Comparison of ENCODE assay signal across 1 cellular context in the genomic region with DNA sequence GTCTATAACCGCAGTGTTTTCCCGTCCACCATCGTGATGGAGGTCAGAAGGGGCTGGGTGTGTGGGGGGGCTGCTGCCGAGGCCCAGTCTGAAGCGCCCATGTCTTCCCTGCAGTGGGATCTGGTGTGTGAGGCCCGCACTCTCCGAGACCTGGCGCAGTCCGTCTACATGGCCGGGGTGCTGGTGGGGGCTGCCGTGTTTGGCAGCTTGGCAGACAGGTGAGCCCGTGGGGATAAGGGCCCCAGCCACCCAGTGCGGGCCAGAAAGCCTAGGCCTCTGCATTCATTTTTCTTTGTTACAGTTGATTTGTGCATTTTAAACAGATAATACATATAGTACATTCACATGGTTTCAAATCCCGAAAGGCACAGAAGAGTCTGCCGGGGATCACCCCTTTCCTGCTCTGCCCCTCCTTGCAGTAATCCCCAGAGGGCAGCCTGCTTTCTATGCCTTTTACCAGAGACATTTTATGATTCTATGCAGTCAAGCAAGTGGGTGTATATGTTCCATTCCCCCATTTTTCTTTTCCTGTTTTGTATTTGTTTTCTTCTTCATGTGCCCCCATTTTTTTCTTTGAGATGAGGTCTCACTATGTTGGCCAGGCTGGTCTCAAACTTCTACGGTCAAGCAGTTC.
TF ChIP-seq lines count a peak whose summit lies in the region.

No MANE protein-coding gene starts in this region.

TF ChIP-seq in WTC11, 78 proteins besides CTCF, POLR2A, EP300 and RAD21:
- TF ChIP-seq, protein P1, sequence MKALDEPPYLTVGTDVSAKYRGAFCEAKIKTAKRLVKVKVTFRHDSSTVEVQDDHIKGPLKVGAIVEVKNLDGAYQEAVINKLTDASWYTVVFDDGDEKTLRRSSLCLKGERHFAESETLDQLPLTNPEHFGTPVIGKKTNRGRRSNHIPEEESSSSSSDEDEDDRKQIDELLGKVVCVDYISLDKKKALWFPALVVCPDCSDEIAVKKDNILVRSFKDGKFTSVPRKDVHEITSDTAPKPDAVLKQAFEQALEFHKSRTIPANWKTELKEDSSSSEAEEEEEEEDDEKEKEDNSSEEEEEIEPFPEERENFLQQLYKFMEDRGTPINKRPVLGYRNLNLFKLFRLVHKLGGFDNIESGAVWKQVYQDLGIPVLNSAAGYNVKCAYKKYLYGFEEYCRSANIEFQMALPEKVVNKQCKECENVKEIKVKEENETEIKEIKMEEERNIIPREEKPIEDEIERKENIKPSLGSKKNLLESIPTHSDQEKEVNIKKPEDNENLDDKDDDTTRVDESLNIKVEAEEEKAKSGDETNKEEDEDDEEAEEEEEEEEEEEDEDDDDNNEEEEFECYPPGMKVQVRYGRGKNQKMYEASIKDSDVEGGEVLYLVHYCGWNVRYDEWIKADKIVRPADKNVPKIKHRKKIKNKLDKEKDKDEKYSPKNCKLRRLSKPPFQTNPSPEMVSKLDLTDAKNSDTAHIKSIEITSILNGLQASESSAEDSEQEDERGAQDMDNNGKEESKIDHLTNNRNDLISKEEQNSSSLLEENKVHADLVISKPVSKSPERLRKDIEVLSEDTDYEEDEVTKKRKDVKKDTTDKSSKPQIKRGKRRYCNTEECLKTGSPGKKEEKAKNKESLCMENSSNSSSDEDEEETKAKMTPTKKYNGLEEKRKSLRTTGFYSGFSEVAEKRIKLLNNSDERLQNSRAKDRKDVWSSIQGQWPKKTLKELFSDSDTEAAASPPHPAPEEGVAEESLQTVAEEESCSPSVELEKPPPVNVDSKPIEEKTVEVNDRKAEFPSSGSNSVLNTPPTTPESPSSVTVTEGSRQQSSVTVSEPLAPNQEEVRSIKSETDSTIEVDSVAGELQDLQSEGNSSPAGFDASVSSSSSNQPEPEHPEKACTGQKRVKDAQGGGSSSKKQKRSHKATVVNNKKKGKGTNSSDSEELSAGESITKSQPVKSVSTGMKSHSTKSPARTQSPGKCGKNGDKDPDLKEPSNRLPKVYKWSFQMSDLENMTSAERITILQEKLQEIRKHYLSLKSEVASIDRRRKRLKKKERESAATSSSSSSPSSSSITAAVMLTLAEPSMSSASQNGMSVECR (CRISPR knock-in tag; IDR thresholded peaks at IDR 0.05; ENCODE audit: borderline replicate concordance): no peak
- TF ChIP-seq RELA (CRISPR knock-in tag; IDR thresholded peaks at IDR 0.05; ENCODE audit: borderline replicate concordance): 0 out of 2 replicates have a peak, but pooled peaks have one; percentile 5
- 0 out of 2 replicates have a peak, but pooled peaks have one; percentile 55 for TF ChIP-seq ZNF121 (CRISPR knock-in tag; IDR thresholded peaks at IDR 0.05)
